Comparison of ENCODE assay signal across 8 cellular contexts in genomic region chr5:93620487-93621339, GRCh38. TPM values are rescaled to one million over a fixed set of nuclear protein-coding genes. Genes with fewer than 3 reads are reported as not detected.
DNase-seq lines count a peak whose midpoint lies in the region; ATAC-seq, FAIRE-seq and TF ChIP-seq lines count a peak whose summit lies in the region.

No MANE protein-coding gene starts in this region.

- POLR2A ChIA-PET in A673 (lab: Charles Lee; ENCODE audit: low non-redundant PET), result interaction anchor here (0.7 to 0.8 kb wide), 2 partner anchors 8 to 9 kb away, joined by 7 to 8 read pairs; no protein-coding TSS in a partner anchor

- ATAC-seq in GM18511 (IDR thresholded peaks at IDR 0.05; ENCODE audit: unreplicated experiment) (peak; percentile 99), HG02973 (IDR thresholded peaks at IDR 0.05; ENCODE audit: unreplicated experiment) (peak; percentile 97)

- no peaks in the 10 kb centered on the region for H3K4me1 ChIP-seq in A673 (ENCODE audit: insufficient read depth, low read length, poor library complexity, severe bottlenecking)

- H3K4me3 Mint-ChIP-seq in immature natural killer cell, result peak overlapping the region; percentile 92 to 98 (median 93)

- no TSS peak for BruUV-seq in A673 (replicated peaks; lab: Mats Ljungman, UMichigan)

- intact Hi-C loops in A673 (cut with micrococcal nuclease; ENCODE audit: unreplicated experiment), result no loop called here

- no peaks in the 10 kb centered on the region for H3K9me3 Mint-ChIP-seq in immature natural killer cell

- no peaks in the 10 kb centered on the region for H3K9me3 ChIP-seq in A673 (ENCODE audit: low read depth, low read length, poor library complexity, severe bottlenecking)

- H3K27ac Mint-ChIP-seq in immature natural killer cell, result peak overlapping the region; percentile 86 to 97 (median 90)

- H3K27me3 ChIP-seq in A673 (replicated peaks; ENCODE audit: insufficient read depth, low read depth, low read length, poor library complexity) (no peaks in the 10 kb centered on the region), bronchial epithelial cell (ENCODE audit: control insufficient read depth, insufficient read depth, low read length) (no peaks in the 10 kb centered on the region)

- peaks cover 7 to 19% (median 9%) of the 10 kb centered on the region in 3 donors for H3K27me3 Mint-ChIP-seq in immature natural killer cell (ENCODE audit: low read depth in 3 of 3)

- H3K36me3 Mint-ChIP-seq in immature natural killer cell, result no peaks in the 10 kb centered on the region

- H3K36me3 ChIP-seq in A673 (ENCODE audit: insufficient read depth, low read length, poor library complexity, severe bottlenecking) (no peaks in the 10 kb centered on the region), bronchial epithelial cell (ENCODE audit: control insufficient read depth, insufficient read depth, low read length) (no peaks in the 10 kb centered on the region)

- DNase-seq in A673 (ENCODE audit: low spot score) (peak; percentile 76), NCI-H1694 treated with DMSO at 0.1 percent for 48 hours (lab: John Stamatoyannopoulos, UW) (peak; percentile 55), T-helper 9 cell (peak; percentile 51), bronchial epithelial cell (ENCODE audit: low read depth) (peak; percentile 49), immature natural killer cell (peak; percentile 61 to 70 (median 64))

- no peak for TF ChIP-seq CTCF in A673 (conservative IDR thresholded peaks at IDR 0.05; ENCODE audit: low read depth, low read length)
- TF ChIP-seq CTCF in bronchial epithelial cell (IDR thresholded peaks at IDR 0.05; ENCODE audit: insufficient read depth, low read length, severe bottlenecking), result peak; percentile 37

- no peak for FAIRE-seq in bronchial epithelial cell (lab: Jason Lieb, UNC)

- CTCF ChIA-PET in A673 (lab: Charles Lee), result interaction anchor here (0.7 to 0.8 kb wide), 2 partner anchors 168 to 287 kb away, joined by 3 to 5 read pairs; no protein-coding TSS in a partner anchor

- peak overlapping the region; percentile 56 for H3K4me3 ChIP-seq in A673 (ENCODE audit: low read depth, low read length, poor library complexity, severe bottlenecking)
- H3K4me3 ChIP-seq in bronchial epithelial cell (ENCODE audit: low read depth, low read length), result peak overlapping the region; percentile 49
- H3K4me3 ChIP-seq in skin epidermis, result peak overlapping the region; percentile 44 to 70 (median 56)

- H3K4me1 Mint-ChIP-seq in immature natural killer cell, result peaks cover 22 to 33% of the 10 kb centered on the region in 2 donors

- H3K27ac ChIP-seq in A673 (ENCODE audit: low read depth, low read length, poor library complexity, severe bottlenecking), result no peak overlapping the region
- H3K27ac ChIP-seq in skin epidermis, result peak overlapping the region in 10 of 21 experiments; percentile 1 to 80 (median 54)

RNA-seq across cellular contexts. Expression of gene NR2F1, which starts 37.7 kb away (rescaled TPM):
- total RNA-seq in A673 (2021) (3.0 and 3.5 TPM in 2 replicates), bronchial epithelial cell (1.6 TPM in 1 of 2 replicates, not detected in the other)
- polyA plus RNA-seq in immature natural killer cell, result not detected

RNA-seq across cellular contexts. Expression of gene NR2F1-AS1, which starts 39.7 kb away (rescaled TPM):
- total RNA-seq in A673 (2021) (1.8 and 2.3 TPM in 2 replicates), bronchial epithelial cell (0.26 and 1.1 TPM in 2 replicates)
- polyA plus RNA-seq in immature natural killer cell, result not detected
